Comparison of ENCODE assay signal across 8 cellular contexts in the genomic region with DNA sequence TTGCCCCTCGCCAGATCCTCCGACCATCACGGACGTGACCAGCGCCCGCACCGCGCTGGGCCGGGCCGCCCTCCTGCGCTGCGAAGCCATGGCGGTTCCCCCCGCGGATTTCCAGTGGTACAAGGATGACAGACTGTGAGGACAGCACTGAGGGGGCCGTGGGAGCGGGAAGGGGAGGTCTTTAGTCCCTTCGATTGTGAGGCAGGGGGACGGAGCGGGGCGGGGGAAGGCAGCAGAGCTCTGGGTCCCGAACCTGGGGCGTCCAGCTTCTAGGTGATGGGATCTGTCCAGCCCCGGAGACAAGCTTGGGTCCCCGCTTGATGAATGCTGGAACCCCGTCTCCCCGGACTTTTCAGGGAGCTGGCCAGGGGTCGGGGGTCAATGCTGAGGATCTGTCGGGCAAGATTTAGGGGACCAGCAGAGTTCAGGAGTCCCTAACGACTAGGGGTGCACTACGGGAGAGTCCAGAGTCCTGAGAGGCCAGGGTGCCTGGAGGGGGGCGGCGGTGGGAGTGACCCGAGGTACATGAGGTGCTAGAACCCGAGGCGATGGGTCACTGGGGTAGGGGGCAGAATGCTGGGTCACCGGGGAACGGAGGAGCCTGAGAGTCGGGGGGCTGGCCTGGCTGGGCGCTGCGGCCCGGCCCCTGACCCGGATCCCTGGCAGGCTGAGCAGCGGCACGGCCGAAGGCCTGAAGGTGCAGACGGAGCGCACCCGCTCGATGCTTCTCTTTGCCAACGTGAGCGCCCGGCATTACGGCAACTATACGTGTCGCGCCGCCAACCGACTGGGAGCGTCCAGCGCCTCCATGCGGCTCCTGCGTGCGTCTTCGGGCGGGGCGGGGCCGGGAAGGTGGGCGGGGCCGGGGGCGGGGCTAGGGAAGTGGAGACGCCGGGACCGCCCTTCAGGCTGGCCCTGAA. TPM values are rescaled to one million over a fixed set of nuclear protein-coding genes. Genes with fewer than 3 reads are reported as not detected.
DNase-seq lines count a peak whose midpoint lies in the region; ATAC-seq, FAIRE-seq and TF ChIP-seq lines count a peak whose summit lies in the region.

No MANE protein-coding gene starts in this region.

- peak overlapping the region; percentile 21 to 62 (median 42) for H3K4me3 ChIP-seq in H1 (ENCODE audit: extremely low read depth in 1 of 4, insufficient read depth in 2 of 4, low read depth in 3 of 4, low read length in 4 of 4)

- TF ChIP-seq CTCF in H1 (IDR thresholded peaks at IDR 0.05; ENCODE audit: control extremely low read depth in 1 of 3, insufficient read depth in 1 of 3, low read depth in 1 of 3, low read length in 3 of 3) (peak in 2 of 3 experiments; percentile 32 to 59; a peak in 3 of 4 replicates), nephron (IDR thresholded peaks at IDR 0.05; ENCODE audit: unreplicated experiment in 3 of 3) (no peak)

- peak overlapping the region in 2 of 3 experiments; percentile 47 to 54 for H3K4me3 Mint-ChIP-seq in nephron

- peak overlapping the region; percentile 46 for H3K56ac ChIP-seq in H1 (replicated peaks; ENCODE audit: insufficient read length, low read depth, low read length)

- H3K14ac ChIP-seq in H1 (ENCODE audit: insufficient read length), result no peak overlapping the region

- CTCF ChIA-PET in H1 (lab: Charles Lee; ENCODE audit: partially characterized antibody), result interaction anchor here (0.7 to 1.8 kb wide), 7 partner anchors 10 to 72 kb away, joined by 3 to 6 read pairs (median 3); no protein-coding TSS in a partner anchor

- no peak overlapping the region for H4K91ac ChIP-seq in H1 (replicated peaks; ENCODE audit: insufficient read length, low read length)

- H4K8ac ChIP-seq in H1 (ENCODE audit: extremely low read depth, insufficient read depth, low read length), result peak overlapping the region; percentile 97

- peak in 1 of 2 experiments; percentile 44; a peak in 2 of 4 replicates for TF ChIP-seq RAD21 in H1 (IDR thresholded peaks at IDR 0.05 in 1 of 2, conservative IDR thresholded peaks at IDR 0.05 in 1 of 2; ENCODE audit: low read depth in 2 of 2, low read length in 2 of 2)

- H3K4me1 Mint-ChIP-seq in nephron, result peaks cover 4% of the 10 kb centered on the region

- 0 out of 2 replicates have a peak overlapping the region, but pooled peaks have one; percentile 17 for H2AFZ ChIP-seq in H1 (ENCODE audit: low read length)

- H3K18ac ChIP-seq in H1 (ENCODE audit: extremely low read depth, low read length), result peak overlapping the region; percentile 60

- TF ChIP-seq POLR2A in H1 (IDR thresholded peaks at IDR 0.05; ENCODE audit: control extremely low read depth in 1 of 2, low read depth in 2 of 2, low read length in 2 of 2), result peak in 1 of 2 experiments; percentile 58; a peak in 2 of 3 replicates

- no peaks in the 10 kb centered on the region for H3K9me3 ChIP-seq in H1 (ENCODE audit: insufficient read depth in 2 of 2, low read depth in 1 of 2, low read length in 1 of 2)

- no peak for FAIRE-seq in H1 (lab: Jason Lieb, UNC)

- no peak overlapping the region for H2BK20ac ChIP-seq in H1 (ENCODE audit: low read length)

- no peak overlapping the region for H2BK15ac ChIP-seq in H1 (ENCODE audit: low read length)

- no peak overlapping the region for H3K27ac Mint-ChIP-seq in nephron

- peaks cover 0 to 8% (median 5%) of the 10 kb centered on the region in 4 experiments; a peak in 4 of 7 replicates for H3K4me1 ChIP-seq in H1 (replicated peaks in 1 of 4; ENCODE audit: control insufficient read depth in 3 of 4, insufficient read depth in 4 of 4, low read length in 3 of 4)

- H2AK5ac ChIP-seq in H1 (ENCODE audit: low read depth, low read length), result no peak overlapping the region

- no peak overlapping the region for H3K23ac ChIP-seq in H1 (ENCODE audit: insufficient read length)

- peak overlapping the region in 2 of 4 experiments; percentile 29 to 42; a peak in 3 of 7 replicates for H3K9ac ChIP-seq in H1 (replicated peaks in 1 of 4; ENCODE audit: extremely low read depth in 1 of 4, low read depth in 3 of 4, low read length in 3 of 4)

- peaks cover 3% of the 10 kb centered on the region for H3K9me3 Mint-ChIP-seq in nephron

- H3K23me2 ChIP-seq in H1 (ENCODE audit: low read depth, low read length), result peaks cover 4% of the 10 kb centered on the region; the same call in 1 of the 2 replicates

- H3K79me2 ChIP-seq in H1 (ENCODE audit: control insufficient read depth in 1 of 2, insufficient read depth in 2 of 2, low read length in 2 of 2), result no peaks in the 10 kb centered on the region

- TF ChIP-seq EP300 in H1 (IDR thresholded peaks at IDR 0.05; ENCODE audit: borderline replicate concordance in 1 of 2, low read depth in 2 of 2, low read length in 2 of 2), result no peak

- DNase-seq in HPDE6-E6E7 (ENCODE audit: extremely low spot score), result peak; percentile 49
- peak; percentile 38 to 80 for DNase-seq in H1 (ENCODE audit: low read depth in 1 of 2, low spot score in 2 of 2)
- DNase-seq in NCI-H1436 treated with DMSO at 0.1 percent for 48 hours (lab: John Stamatoyannopoulos, UW), result no peak
- no peak for DNase-seq in NCI-H2171 (lab: John Stamatoyannopoulos, UW)

- H3K79me1 ChIP-seq in H1 (ENCODE audit: low read depth, low read length), result no peaks in the 10 kb centered on the region

- no peak overlapping the region for H2BK120ac ChIP-seq in H1 (replicated peaks; ENCODE audit: low read depth, low read length)

- POLR2A ChIA-PET in H1 (lab: Charles Lee; ENCODE audit: partially characterized antibody), result interaction anchor here (1.4 to 3.4 kb wide), 3 partner anchors 9 to 32 kb away, joined by 4 to 19 read pairs (median 7); no protein-coding TSS in a partner anchor

- 25% methylated on average over 45 of the region's 74 CpGs; no CpG with 5 or more reads in 1 of the 2 experiments for WGBS in H1 (ENCODE audit: extremely low coverage in 1 of 2, insufficient coverage in 1 of 2, insufficient read length in 1 of 2, insufficient replicate concordance in 2 of 2, low coverage in 1 of 2, low lambda C conversion rate in 2 of 2, missing lambda C conversion rate in 1 of 2), 2 experiments

- H3K27me3 Mint-ChIP-seq in nephron (ENCODE audit: low read depth), result peaks cover 18% of the 10 kb centered on the region

- H3K4me2 ChIP-seq in H1 (ENCODE audit: insufficient read depth in 1 of 2, low read depth in 2 of 2, low read length in 2 of 2), result peak overlapping the region; percentile 36 to 97

- H4K5ac ChIP-seq in H1 (ENCODE audit: insufficient read length, low read depth, low read length), result peak overlapping the region; percentile 70

- H4K20me1 ChIP-seq in H1 (replicated peaks in 1 of 2; ENCODE audit: control insufficient read depth in 1 of 2, insufficient read depth in 2 of 2, low read length in 2 of 2), result no peaks in the 10 kb centered on the region

- peaks cover 0 to 19% (median 2%) of the 10 kb centered on the region in 4 experiments; a peak in 4 of 8 replicates for H3K36me3 ChIP-seq in H1 (ENCODE audit: control insufficient read depth in 2 of 4, insufficient read depth in 4 of 4, low read length in 3 of 4)

- peaks cover 41% of the 10 kb centered on the region for H3K36me3 Mint-ChIP-seq in nephron (ENCODE audit: low read depth)

- ATAC-seq in activated CD4-positive, CD25-positive, alpha-beta regulatory T cell treated with anti-CD3 and anti-CD28 coated beads, Interleukin-2, amount 50 U/mL, for 24 hours, result peak; percentile 63 to 67
- ATAC-seq in HG03378 (IDR thresholded peaks at IDR 0.05; ENCODE audit: unreplicated experiment) (no peak), HG03039 (IDR thresholded peaks at IDR 0.05; ENCODE audit: unreplicated experiment) (no peak)

- H2BK12ac ChIP-seq in H1 (ENCODE audit: low read depth, low read length), result no peak overlapping the region

- peaks cover 0 to 6% (median 4%) of the 10 kb centered on the region in 4 experiments; a peak in 4 of 7 replicates for H3K27me3 ChIP-seq in H1 (replicated peaks in 1 of 4; ENCODE audit: control insufficient read depth in 3 of 4, extremely low read depth in 1 of 4, insufficient read depth in 3 of 4, low read length in 3 of 4)

- no peak overlapping the region for H2BK5ac ChIP-seq in H1 (ENCODE audit: low read depth, low read length)

- H3K4ac ChIP-seq in H1 (replicated peaks; ENCODE audit: insufficient read length, low read depth, low read length), result no peak overlapping the region

- H3K27ac ChIP-seq in H1 (ENCODE audit: low read depth, low read length), result no peak overlapping the region

RNA-seq across cellular contexts. Expression of a gene that starts 14.6 kb away (rescaled TPM):
- total RNA-seq in H1 (2021; fragmentation: NEBNext Ultra II Directional; extraction: Animal tissue kit (Norgen Biotek cat#: 25700)), result 10.2 and 10.3 TPM in 2 replicates
- polyA plus RNA-seq in H1 (2011; rRNA removed), result 9.9 and 10.4 TPM in 2 replicates
- polyA plus RNA-seq in H1 (2011; cell fraction: cytosol; rRNA removed), result 5.7 TPM
- polyA plus RNA-seq in H1 (2011; cell fraction: nucleus; rRNA removed), result 8.6 TPM
- 8.6 to 10.9 TPM (median 9.3 TPM) in 4 replicates for polyA plus RNA-seq in H1 (2012, experiment 1 of 2)
- 11.2 TPM for polyA plus RNA-seq in H1 (2012, experiment 2 of 2)
- polyA plus RNA-seq in H1 (2013, experiment 1 of 2), result 13.2 TPM
- 13.7 TPM for polyA plus RNA-seq in H1 (2013, experiment 2 of 2)
- polyA minus RNA-seq in H1 (2011; rRNA and poly(A)+ RNA removed), result 4.1 and 4.3 TPM in 2 replicates
- 2.1 TPM for polyA minus RNA-seq in H1 (2011; cell fraction: cytosol; rRNA and poly(A)+ RNA removed)
- 4.6 TPM for polyA minus RNA-seq in H1 (2011; cell fraction: nucleus; rRNA and poly(A)+ RNA removed)

RNA-seq across cellular contexts. Expression of a gene that starts 15.9 kb away (rescaled TPM):
- total RNA-seq in H1 (2021; fragmentation: NEBNext Ultra II Directional; extraction: Animal tissue kit (Norgen Biotek cat#: 25700)), result 31.8 and 34.1 TPM in 2 replicates
- 34.6 and 51.4 TPM in 2 replicates for polyA plus RNA-seq in H1 (2011; rRNA removed)
- polyA plus RNA-seq in H1 (2011; cell fraction: cytosol; rRNA removed), result 28.1 TPM
- polyA plus RNA-seq in H1 (2011; cell fraction: nucleus; rRNA removed), result 51.5 TPM
- polyA plus RNA-seq in H1 (2012, experiment 1 of 2), result 26.0 to 58.9 TPM (median 46.8 TPM) in 4 replicates
- polyA plus RNA-seq in H1 (2012, experiment 2 of 2), result 34.9 TPM
- polyA plus RNA-seq in H1 (2013, experiment 1 of 2), result 44.4 TPM
- 46.3 TPM for polyA plus RNA-seq in H1 (2013, experiment 2 of 2)
- polyA minus RNA-seq in H1 (2011; rRNA and poly(A)+ RNA removed), result 9.6 and 13.7 TPM in 2 replicates
- polyA minus RNA-seq in H1 (2011; cell fraction: cytosol; rRNA and poly(A)+ RNA removed), result 18.7 TPM
- polyA minus RNA-seq in H1 (2011; cell fraction: nucleus; rRNA and poly(A)+ RNA removed), result 13.6 TPM

RNA-seq across cellular contexts. Expression of a gene that starts 38.9 kb away (rescaled TPM):
- 40.0 and 42.1 TPM in 2 replicates for total RNA-seq in H1 (2021; fragmentation: NEBNext Ultra II Directional; extraction: Animal tissue kit (Norgen Biotek cat#: 25700))
- 66.5 and 94.6 TPM in 2 replicates for polyA plus RNA-seq in H1 (2011; rRNA removed)
- polyA plus RNA-seq in H1 (2011; cell fraction: cytosol; rRNA removed), result 113 TPM
- polyA plus RNA-seq in H1 (2011; cell fraction: nucleus; rRNA removed), result 49.0 TPM
- 63.7 to 87.7 TPM (median 74.1 TPM) in 4 replicates for polyA plus RNA-seq in H1 (2012, experiment 1 of 2)
- 53.0 TPM for polyA plus RNA-seq in H1 (2012, experiment 2 of 2)
- polyA plus RNA-seq in H1 (2013, experiment 1 of 2), result 27.6 TPM
- 27.6 TPM for polyA plus RNA-seq in H1 (2013, experiment 2 of 2)
- polyA minus RNA-seq in H1 (2011; rRNA and poly(A)+ RNA removed), result 14.8 and 19.6 TPM in 2 replicates
- polyA minus RNA-seq in H1 (2011; cell fraction: cytosol; rRNA and poly(A)+ RNA removed), result 23.3 TPM
- polyA minus RNA-seq in H1 (2011; cell fraction: nucleus; rRNA and poly(A)+ RNA removed), result 11.1 TPM

RNA-seq across cellular contexts. Expression of a gene that starts 41.5 kb away (rescaled TPM):
- 0.56 and 1.0 TPM in 2 replicates for total RNA-seq in H1 (2021; fragmentation: NEBNext Ultra II Directional; extraction: Animal tissue kit (Norgen Biotek cat#: 25700))
- 0.21 TPM in 1 of 2 replicates, not detected in the other for polyA plus RNA-seq in H1 (2011; rRNA removed)
- 0.26 TPM for polyA plus RNA-seq in H1 (2011; cell fraction: cytosol; rRNA removed)
- 1.2 TPM for polyA plus RNA-seq in H1 (2011; cell fraction: nucleus; rRNA removed)
- polyA plus RNA-seq in H1 (2012, experiment 1 of 2), result 1.4 to 2.7 TPM (median 1.7 TPM) in 4 replicates
- polyA plus RNA-seq in H1 (2012, experiment 2 of 2), result not detected
- polyA plus RNA-seq in H1 (2013, experiment 1 of 2), result 6.6 TPM
- polyA plus RNA-seq in H1 (2013, experiment 2 of 2), result 4.6 TPM
- not detected in 2 replicates for polyA minus RNA-seq in H1 (2011; rRNA and poly(A)+ RNA removed)
- polyA minus RNA-seq in H1 (2011; cell fraction: cytosol; rRNA and poly(A)+ RNA removed), result not detected
- not detected for polyA minus RNA-seq in H1 (2011; cell fraction: nucleus; rRNA and poly(A)+ RNA removed)

RNA-seq across cellular contexts. Expression of a gene that starts 45.1 kb away (rescaled TPM):
- total RNA-seq in H1 (2021; fragmentation: NEBNext Ultra II Directional; extraction: Animal tissue kit (Norgen Biotek cat#: 25700)), result not detected in 2 replicates
- polyA plus RNA-seq in H1 (2011; rRNA removed), result not detected in 2 replicates
- not detected for polyA plus RNA-seq in H1 (2011; cell fraction: cytosol; rRNA removed)
- not detected for polyA plus RNA-seq in H1 (2011; cell fraction: nucleus; rRNA removed)
- not detected in 4 replicates for polyA plus RNA-seq in H1 (2012, experiment 1 of 2)
- not detected for polyA plus RNA-seq in H1 (2012, experiment 2 of 2)
- polyA plus RNA-seq in H1 (2013, experiment 1 of 2), result not detected
- not detected for polyA plus RNA-seq in H1 (2013, experiment 2 of 2)
- not detected in 2 replicates for polyA minus RNA-seq in H1 (2011; rRNA and poly(A)+ RNA removed)
- not detected for polyA minus RNA-seq in H1 (2011; cell fraction: cytosol; rRNA and poly(A)+ RNA removed)
- polyA minus RNA-seq in H1 (2011; cell fraction: nucleus; rRNA and poly(A)+ RNA removed), result not detected

Comparison
In these comparisons a context has a peak if more than half of its experiments do, and no peak if none do; other contexts are left out.
1. DNase-seq: peak in HPDE6-E6E7 (single experiment) and H1 (2 of 2); none in NCI-H1436 treated with DMSO at 0.1 percent for 48 hours (single experiment) and NCI-H2171 (single experiment).
2. ATAC-seq: peak in activated CD4-positive, CD25-positive, alpha-beta regulatory T cell treated with anti-CD3 and anti-CD28 coated beads, Interleukin-2, amount 50 U/mL, for 24 hours (2 of 2); none in HG03378 (single experiment) and HG03039 (single experiment).
3. CTCF ChIP-seq: peak in H1 (2 of 3); none in nephron (0 of 3).